ENCODE assay signal across 2 cellular contexts in genomic region chr17:19005789-19006430, GRCh38.
TF ChIP-seq lines count a peak whose summit lies in the region.

No MANE protein-coding gene starts in this region.

TF ChIP-seq in IMR-90, 13 proteins besides CTCF, POLR2A, EP300 and RAD21:
- TF ChIP-seq USF2 (IDR thresholded peaks at IDR 0.05; ENCODE audit: low read depth, low read length) = no peak
- no peak for TF ChIP-seq MAFK (IDR thresholded peaks at IDR 0.05; ENCODE audit: low read depth, low read length)
- no peak for TF ChIP-seq ELK1 (IDR thresholded peaks at IDR 0.05; ENCODE audit: borderline replicate concordance, low read depth, low read length)
- no peak for TF ChIP-seq MXI1 (IDR thresholded peaks at IDR 0.05; ENCODE audit: borderline replicate concordance, low read depth, low read length)
- TF ChIP-seq RFX5 (IDR thresholded peaks at IDR 0.05; ENCODE audit: low read depth, low read length) = no peak
- no peak for TF ChIP-seq RCOR1 (IDR thresholded peaks at IDR 0.05; ENCODE audit: insufficient replicate concordance, low read length)

TF ChIP-seq in H1, 55 proteins besides CTCF, POLR2A, EP300 and RAD21:
- TF ChIP-seq NRF1 (IDR thresholded peaks at IDR 0.05; ENCODE audit: low read depth, low read length) (no peak), ATF3 (IDR thresholded peaks at IDR 0.05; ENCODE audit: insufficient read depth, low read depth, low read length) (no peak), BRCA1 (IDR thresholded peaks at IDR 0.05; ENCODE audit: low read depth, low read length) (no peak), USF2 (IDR thresholded peaks at IDR 0.05; ENCODE audit: low read length) (no peak), ASH2L (IDR thresholded peaks at IDR 0.05; ENCODE audit: low read length) (no peak), MAX (IDR thresholded peaks at IDR 0.05) (no peak), SRF (IDR thresholded peaks at IDR 0.05; ENCODE audit: low read depth, low read length) (no peak), HDAC6 (IDR thresholded peaks at IDR 0.05; ENCODE audit: low read depth, low read length) (no peak)
